ENCODE assay signal across 8 cellular contexts in genomic region chr1:10794724-10795304, GRCh38. TPM values are rescaled to one million over a fixed set of nuclear protein-coding genes. Genes with fewer than 3 reads are reported as not detected.
A peak's percentile ranks its signal among the peaks of the same experiment; 100 is the strongest.
DNase-seq lines count a peak whose midpoint lies in the region; ATAC-seq lines count a peak whose summit lies in the region.

No MANE protein-coding gene starts in this region.

- POLR2A ChIA-PET in activated CD4-positive, alpha-beta memory T cell treated with anti-CD3 and anti-CD28 coated beads, Interleukin-2, amount 10 ng/mL, durations not matched to agents 7 days and 5 days (lab: Charles Lee) = no interaction called here

- H3K27ac Mint-ChIP-seq in T-helper 1 cell treated with Interleukin-12 subunit alpha and Interleukin-12 subunit beta and Interleukin-4 antibody, amounts not matched to agents 30 μg/mL and 1 μg/mL, for 36 hours = peak overlapping the region; percentile 50
- no peak overlapping the region for H3K27ac Mint-ChIP-seq in activated CD4-positive, alpha-beta memory T cell treated with anti-CD3 and anti-CD28 coated beads, Interleukin-2, amount 10 ng/mL, durations not matched to agents 7 days and 5 days
- H3K27ac Mint-ChIP-seq in stimulated activated memory B cell treated with anti-CD40 and anti-IgM and Interleukin-4, amounts not matched to agents 10 μg/mL and 1 μg/mL and 100 μg/mL, for 72 hours = peak overlapping the region; percentile 11

- no peak for DNase-seq in T-helper 1 cell
- DNase-seq in activated CD4-positive, alpha-beta memory T cell treated with anti-CD3 and anti-CD28 coated beads, Interleukin-2, amount 10 ng/mL, durations not matched to agents 7 days and 5 days = no peak
- no peak for DNase-seq in activated gamma-delta T cell treated with Interleukin-2 at 50 U/mL for 16 hours
- DNase-seq in germinal center (ENCODE audit: low spot score) = no peak

- H3K9me3 ChIP-seq in iPS-15b (ENCODE audit: control insufficient read depth, insufficient read depth, low read length) = no peaks in the 10 kb centered on the region

- peaks cover 8% of the 10 kb centered on the region for H3K4me1 Mint-ChIP-seq in T-helper 1 cell treated with Interleukin-12 subunit alpha and Interleukin-12 subunit beta and Interleukin-4 antibody, amounts not matched to agents 30 μg/mL and 1 μg/mL, for 36 hours (ENCODE audit: low read depth)
- H3K4me1 Mint-ChIP-seq in activated CD4-positive, alpha-beta memory T cell treated with anti-CD3 and anti-CD28 coated beads, Interleukin-2, amount 10 ng/mL, durations not matched to agents 7 days and 5 days = peaks cover 12% of the 10 kb centered on the region
- peaks cover 7% of the 10 kb centered on the region for H3K4me1 Mint-ChIP-seq in stimulated activated memory B cell treated with anti-CD40 and anti-IgM and Interleukin-4, amounts not matched to agents 10 μg/mL and 1 μg/mL and 100 μg/mL, for 72 hours

- H3K36me3 ChIP-seq in iPS-15b (ENCODE audit: control insufficient read depth, insufficient read depth, low read length) = no peaks in the 10 kb centered on the region

- CTCF ChIA-PET in activated CD4-positive, alpha-beta memory T cell treated with anti-CD3 and anti-CD28 coated beads, Interleukin-2, amount 10 ng/mL, durations not matched to agents 7 days and 5 days (lab: Charles Lee) = interaction anchor here (0.8 kb wide), 1 partner anchor 300 kb away, joined by 3 read pairs; no protein-coding TSS in a partner anchor

- H3K4me3 Mint-ChIP-seq in T-helper 1 cell treated with Interleukin-12 subunit alpha and Interleukin-12 subunit beta and Interleukin-4 antibody, amounts not matched to agents 30 μg/mL and 1 μg/mL, for 36 hours = peak overlapping the region; percentile 80
- H3K4me3 Mint-ChIP-seq in activated CD4-positive, alpha-beta memory T cell treated with anti-CD3 and anti-CD28 coated beads, Interleukin-2, amount 10 ng/mL, durations not matched to agents 7 days and 5 days = peak overlapping the region; percentile 44
- peak overlapping the region; percentile 70 for H3K4me3 Mint-ChIP-seq in stimulated activated memory B cell treated with anti-CD40 and anti-IgM and Interleukin-4, amounts not matched to agents 10 μg/mL and 1 μg/mL and 100 μg/mL, for 72 hours

- no peaks in the 10 kb centered on the region for H3K9me3 Mint-ChIP-seq in T-helper 1 cell treated with Interleukin-12 subunit alpha and Interleukin-12 subunit beta and Interleukin-4 antibody, amounts not matched to agents 30 μg/mL and 1 μg/mL, for 36 hours
- no peaks in the 10 kb centered on the region for H3K9me3 Mint-ChIP-seq in activated CD4-positive, alpha-beta memory T cell treated with anti-CD3 and anti-CD28 coated beads, Interleukin-2, amount 10 ng/mL, durations not matched to agents 7 days and 5 days
- no peaks in the 10 kb centered on the region for H3K9me3 Mint-ChIP-seq in stimulated activated memory B cell treated with anti-CD40 and anti-IgM and Interleukin-4, amounts not matched to agents 10 μg/mL and 1 μg/mL and 100 μg/mL, for 72 hours

- H3K27me3 ChIP-seq in iPS-15b (ENCODE audit: control insufficient read depth, insufficient read depth, low read length) = peaks cover 45% of the 10 kb centered on the region

- H3K4me3 ChIP-seq in iPS-15b (ENCODE audit: low read depth, low read length) = peak overlapping the region; percentile 51

- peaks cover 11% of the 10 kb centered on the region for H3K4me1 ChIP-seq in iPS-15b (ENCODE audit: control insufficient read depth, insufficient read depth, low read length)

- no peak for ATAC-seq in stimulated activated memory B cell treated with anti-CD40 and anti-IgM and Interleukin-4, amounts not matched to agents 10 μg/mL and 1 μg/mL and 100 μg/mL, for 72 hours
- no peak for ATAC-seq in HG03097 (IDR thresholded peaks at IDR 0.05; ENCODE audit: low FRiP score, unreplicated experiment)

- H3K27me3 Mint-ChIP-seq in T-helper 1 cell treated with Interleukin-12 subunit alpha and Interleukin-12 subunit beta and Interleukin-4 antibody, amounts not matched to agents 30 μg/mL and 1 μg/mL, for 36 hours (ENCODE audit: low read depth) = peaks cover 63% of the 10 kb centered on the region
- H3K27me3 Mint-ChIP-seq in activated CD4-positive, alpha-beta memory T cell treated with anti-CD3 and anti-CD28 coated beads, Interleukin-2, amount 10 ng/mL, durations not matched to agents 7 days and 5 days = peaks cover 56% of the 10 kb centered on the region
- peaks cover 62% of the 10 kb centered on the region for H3K27me3 Mint-ChIP-seq in stimulated activated memory B cell treated with anti-CD40 and anti-IgM and Interleukin-4, amounts not matched to agents 10 μg/mL and 1 μg/mL and 100 μg/mL, for 72 hours

- no peaks in the 10 kb centered on the region for H3K36me3 Mint-ChIP-seq in T-helper 1 cell treated with Interleukin-12 subunit alpha and Interleukin-12 subunit beta and Interleukin-4 antibody, amounts not matched to agents 30 μg/mL and 1 μg/mL, for 36 hours (ENCODE audit: low read depth)
- no peaks in the 10 kb centered on the region for H3K36me3 Mint-ChIP-seq in activated CD4-positive, alpha-beta memory T cell treated with anti-CD3 and anti-CD28 coated beads, Interleukin-2, amount 10 ng/mL, durations not matched to agents 7 days and 5 days (ENCODE audit: low read depth)
- H3K36me3 Mint-ChIP-seq in stimulated activated memory B cell treated with anti-CD40 and anti-IgM and Interleukin-4, amounts not matched to agents 10 μg/mL and 1 μg/mL and 100 μg/mL, for 72 hours = no peaks in the 10 kb centered on the region

- no peak overlapping the region for H3K9ac ChIP-seq in iPS-15b (ENCODE audit: low read depth, low read length)

RNA-seq across cellular contexts. Expression of gene CASZ1, which starts 1.6 kb away (rescaled TPM):
- 1 to 10 TPM; 8.1 to 9.0 TPM for total RNA-seq in activated CD4-positive, alpha-beta memory T cell treated with anti-CD3 and anti-CD28 coated beads, Interleukin-2, amount 10 ng/mL, durations not matched to agents 7 days and 5 days
